In the genomic region with DNA sequence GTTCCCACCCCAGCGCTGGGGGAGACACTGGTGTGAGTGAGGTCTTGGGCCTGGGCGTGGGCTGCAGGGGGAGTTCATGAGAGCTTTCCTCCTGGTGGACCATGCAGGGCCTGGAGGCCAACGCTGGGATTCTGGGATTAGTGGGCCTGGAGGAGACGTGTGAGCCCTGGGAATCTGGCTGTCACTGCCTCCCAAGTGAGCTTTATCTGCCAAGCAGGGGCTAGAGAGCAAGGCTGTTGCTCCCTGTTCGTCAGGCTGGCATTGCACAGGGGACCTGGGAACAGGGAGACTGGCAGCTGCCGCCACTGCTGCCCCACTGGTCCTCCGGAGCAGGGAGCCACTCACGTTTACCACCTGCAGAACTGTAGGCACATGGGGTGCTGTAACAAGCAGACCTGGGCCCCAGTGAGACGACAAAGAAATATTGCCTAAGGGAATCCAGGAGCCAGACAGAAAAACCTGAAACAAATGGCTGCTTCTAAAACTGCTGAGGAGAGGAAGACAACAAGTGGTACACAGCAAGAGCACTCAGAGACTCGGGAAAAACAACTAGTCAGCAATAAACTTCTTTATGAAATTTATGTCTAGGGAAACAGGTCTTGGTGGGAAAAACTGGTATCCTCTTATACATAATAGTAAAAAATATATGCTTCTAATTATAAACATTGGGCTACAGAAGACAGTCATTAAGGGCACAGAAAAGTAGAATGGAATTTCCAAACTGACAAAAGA, we compare ENCODE assay signal across 2 cellular contexts.
TF ChIP-seq lines count a peak whose summit lies in the region.

No MANE protein-coding gene starts in this region.

TF ChIP-seq in HEK293, 187 proteins besides CTCF, POLR2A, EP300 and RAD21:
- TF ChIP-seq, protein P1, sequence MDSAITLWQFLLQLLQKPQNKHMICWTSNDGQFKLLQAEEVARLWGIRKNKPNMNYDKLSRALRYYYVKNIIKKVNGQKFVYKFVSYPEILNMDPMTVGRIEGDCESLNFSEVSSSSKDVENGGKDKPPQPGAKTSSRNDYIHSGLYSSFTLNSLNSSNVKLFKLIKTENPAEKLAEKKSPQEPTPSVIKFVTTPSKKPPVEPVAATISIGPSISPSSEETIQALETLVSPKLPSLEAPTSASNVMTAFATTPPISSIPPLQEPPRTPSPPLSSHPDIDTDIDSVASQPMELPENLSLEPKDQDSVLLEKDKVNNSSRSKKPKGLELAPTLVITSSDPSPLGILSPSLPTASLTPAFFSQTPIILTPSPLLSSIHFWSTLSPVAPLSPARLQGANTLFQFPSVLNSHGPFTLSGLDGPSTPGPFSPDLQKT (IDR thresholded peaks at IDR 0.05; ENCODE audit: borderline replicate concordance, low read depth, low read length): no peak
- 0 out of 2 replicates have a peak, but pooled peaks have one; percentile 10 for TF ChIP-seq SCRT2 (tag by site-specific recombination; IDR thresholded peaks at IDR 0.05)

TF ChIP-seq in H1, 55 proteins besides CTCF, POLR2A, EP300 and RAD21:
- TF ChIP-seq MAFK (IDR thresholded peaks at IDR 0.05; ENCODE audit: low read depth, low read length): peak; percentile 37; the same call in 1 of the 2 replicates
- TF ChIP-seq TAF1 (IDR thresholded peaks at IDR 0.05; ENCODE audit: low read depth, low read length): no peak
